21 cellular contexts compared by ENCODE assay signal in the genomic region with DNA sequence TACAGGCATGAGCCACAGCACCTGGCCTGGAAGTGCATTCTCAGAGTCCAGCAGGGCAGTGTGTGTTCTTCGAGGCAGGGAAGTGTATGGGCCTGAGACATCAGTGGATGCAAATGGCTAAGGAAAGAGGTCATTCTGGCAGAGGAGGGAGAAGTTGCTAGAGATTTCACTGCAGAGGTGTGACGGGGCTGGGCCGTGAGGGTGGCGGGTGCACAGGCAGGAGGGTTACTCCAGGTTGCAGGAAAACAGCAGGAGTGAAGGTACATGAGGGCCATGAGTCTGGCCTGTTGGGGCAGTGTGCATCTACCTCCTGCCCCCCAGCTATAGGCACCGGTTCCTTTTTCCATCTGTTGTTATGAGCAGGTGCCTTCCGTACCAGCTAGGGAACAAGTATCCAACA. TPM values are rescaled to one million over a fixed set of nuclear protein-coding genes. Genes with fewer than 3 reads are reported as not detected.
A peak's percentile ranks its signal among the peaks of the same experiment; 100 is the strongest.
DNase-seq lines count a peak whose midpoint lies in the region; ATAC-seq and TF ChIP-seq lines count a peak whose summit lies in the region.
"Had no signal": no experiment of that assay in that cellular context is flagged by ENCODE, and none has a peak within 500 bp of the region (broad histone marks: within the 10 kb centered on the region; RNA-seq: fewer than 3 reads in every experiment).

No MANE protein-coding gene starts in this region.

- H3K9me3 ChIP-seq in esophagus muscularis mucosa (no peaks in the 10 kb centered on the region), vagina (no peaks in the 10 kb centered on the region)
- H3K9me3 ChIP-seq: neutrophil had no signal

- POLR2A ChIA-PET in activated B cell treated with CpG ODN at 0.5 μM for 24 hours (lab: Charles Lee) = interaction anchor here (0.6 kb wide), 1 partner anchor 1918 kb away, joined by 3 read pairs; no protein-coding TSS in a partner anchor

- ATAC-seq in activated B cell treated with CpG ODN at 0.5 μM for 24 hours (ENCODE audit: low read depth) = no peak
- no peak for ATAC-seq in stimulated activated effector memory CD8-positive, alpha-beta T cell treated with anti-CD3 and anti-CD28 coated beads, Interleukin-12 subunit alpha, Interleukin-12 subunit beta, amount 100 ng/mL, for 72 hours

- WGBS in mesendoderm (ENCODE audit: extremely low coverage, insufficient coverage, low lambda C conversion rate) = no CpG with 5 or more reads among the region's 6 CpGs
- 87% methylated on average over 6 of the region's 6 CpGs for WGBS in esophagus muscularis mucosa

- H3K27ac ChIP-seq in mesendoderm (ENCODE audit: low read depth, low read length) (peak overlapping the region; percentile 2), esophagus muscularis mucosa (replicated peaks in 1 of 4) (no peak overlapping the region), vagina (no peak overlapping the region)
- H3K27ac ChIP-seq: neutrophil had no signal

- no peak overlapping the region for H2BK120ac ChIP-seq in mesendoderm (ENCODE audit: low read depth, low read length)

- H3K4me2 ChIP-seq in mesendoderm (ENCODE audit: low read length) = no peak overlapping the region
- H3K4me2 ChIP-seq: smooth muscle cell had no signal

- H3K23ac ChIP-seq in mesendoderm (ENCODE audit: low read length) = no peak overlapping the region

- H3K36me3 ChIP-seq in mesendoderm (ENCODE audit: control insufficient read depth, insufficient read depth, low read length) = no peaks in the 10 kb centered on the region
- no peaks in the 10 kb centered on the region for H3K36me3 ChIP-seq in esophagus muscularis mucosa
- H3K36me3 ChIP-seq in vagina = no peaks in the 10 kb centered on the region
- H3K36me3 ChIP-seq: neutrophil had no signal

- H4K8ac ChIP-seq in mesendoderm (ENCODE audit: low read depth, low read length) = no peak overlapping the region

- H3K4me1 ChIP-seq in mesendoderm (ENCODE audit: control insufficient read depth, low read depth, low read length) = no peaks in the 10 kb centered on the region
- H3K4me1 ChIP-seq in esophagus muscularis mucosa = no peaks in the 10 kb centered on the region
- no peaks in the 10 kb centered on the region for H3K4me1 ChIP-seq in vagina

- H3K27me3 Mint-ChIP-seq in activated naive CD4-positive, alpha-beta T cell treated with anti-CD3 and anti-CD28 coated beads, Interleukin-2, amount 10 ng/mL, durations not matched to agents 7 days and 5 days = peaks cover 32% of the 10 kb centered on the region
- peaks cover 4% of the 10 kb centered on the region for H3K27me3 Mint-ChIP-seq in activated B cell treated with CpG ODN at 0.5 μM for 24 hours
- H3K27me3 Mint-ChIP-seq: type B pancreatic cell had no signal

- no peaks in the 10 kb centered on the region for H3K9me3 Mint-ChIP-seq in activated naive CD4-positive, alpha-beta T cell treated with anti-CD3 and anti-CD28 coated beads, Interleukin-2, amount 10 ng/mL, durations not matched to agents 7 days and 5 days
- H3K9me3 Mint-ChIP-seq in activated B cell treated with CpG ODN at 0.5 μM for 24 hours = no peaks in the 10 kb centered on the region
- H3K9me3 Mint-ChIP-seq in stimulated activated effector memory CD8-positive, alpha-beta T cell treated with anti-CD3 and anti-CD28 coated beads, Interleukin-12 subunit alpha, Interleukin-12 subunit beta, amount 100 ng/mL, for 72 hours = no peaks in the 10 kb centered on the region
- H3K9me3 Mint-ChIP-seq: type B pancreatic cell had no signal

- no peak overlapping the region for H4K5ac ChIP-seq in mesendoderm (ENCODE audit: low read length)

- H3K9ac ChIP-seq in mesendoderm (ENCODE audit: low read length) = no peak overlapping the region

- no peak overlapping the region for H2AK5ac ChIP-seq in mesendoderm (ENCODE audit: low read length)

- TF ChIP-seq EP300 in esophagus muscularis mucosa (IDR thresholded peaks at IDR 0.05) = no peak

- peak overlapping the region; percentile 60 for H3K56ac ChIP-seq in mesendoderm (ENCODE audit: low read length)

- intact Hi-C loops in activated B cell treated with CpG ODN at 0.5 μM for 24 hours (cut with micrococcal nuclease) = loop anchor here (1.0 to 5.0 kb wide), 3 partner anchors 19 to 70 kb away; a partner anchor contains a TSS
- intact Hi-C loops in esophagus muscularis mucosa (cut with DNase I) = no loop called here
- intact Hi-C loops in vagina (cut with DNase I) = no loop called here

- no peak overlapping the region for H3K4me3 Mint-ChIP-seq in activated naive CD4-positive, alpha-beta T cell treated with anti-CD3 and anti-CD28 coated beads, Interleukin-2, amount 10 ng/mL, durations not matched to agents 7 days and 5 days
- peak overlapping the region; percentile 44 for H3K4me3 Mint-ChIP-seq in activated B cell treated with CpG ODN at 0.5 μM for 24 hours
- no peak overlapping the region for H3K4me3 Mint-ChIP-seq in stimulated activated effector memory CD8-positive, alpha-beta T cell treated with anti-CD3 and anti-CD28 coated beads, Interleukin-12 subunit alpha, Interleukin-12 subunit beta, amount 100 ng/mL, for 72 hours
- H3K4me3 Mint-ChIP-seq: type B pancreatic cell had no signal

- TF ChIP-seq CTCF in activated B cell treated with CpG ODN at 0.5 μM for 24 hours (IDR thresholded peaks at IDR 0.05) (no peak), esophagus muscularis mucosa (IDR thresholded peaks at IDR 0.05) (no peak), vagina (IDR thresholded peaks at IDR 0.05) (no peak)

- no peak overlapping the region for H3K4ac ChIP-seq in mesendoderm (ENCODE audit: low read depth, low read length)

- TF ChIP-seq POLR2A in esophagus muscularis mucosa (IDR thresholded peaks at IDR 0.05; ENCODE audit: low read depth) (no peak), vagina (IDR thresholded peaks at IDR 0.05) (no peak)

- H2BK5ac ChIP-seq in mesendoderm (ENCODE audit: low read length) = no peak overlapping the region

- CTCF ChIA-PET in activated naive CD4-positive, alpha-beta T cell treated with anti-CD3 and anti-CD28 coated beads, Interleukin-2, amount 10 ng/mL, durations not matched to agents 7 days and 5 days (lab: Charles Lee) = interaction anchor here (1.5 to 1.6 kb wide), 2 partner anchors 19 to 20 kb away, joined by 4 to 6 read pairs; no protein-coding TSS in a partner anchor
- CTCF ChIA-PET in activated B cell treated with CpG ODN at 0.5 μM for 24 hours (lab: Charles Lee) = interaction anchor here (0.9 to 1.8 kb wide), 4 partner anchors 19 to 49 kb away, joined by 3 to 8 read pairs (median 6); no protein-coding TSS in a partner anchor

- H3K4me3 ChIP-seq in mesendoderm (ENCODE audit: low read length) = no peak overlapping the region
- H3K4me3 ChIP-seq in esophagus muscularis mucosa = no peak overlapping the region
- no peak overlapping the region for H3K4me3 ChIP-seq in vagina
- H3K4me3 ChIP-seq: smooth muscle cell had no signal

- no peak overlapping the region for H2BK15ac ChIP-seq in mesendoderm (replicated peaks; ENCODE audit: low read depth)

- H3K27me3 ChIP-seq in mesendoderm (ENCODE audit: insufficient read depth, low read length, poor library complexity) (no peaks in the 10 kb centered on the region), esophagus muscularis mucosa (peaks cover 0 to 80% (median 0%) of the 10 kb centered on the region in 4 donors), vagina (no peaks in the 10 kb centered on the region)

- H3K4me1 Mint-ChIP-seq in activated naive CD4-positive, alpha-beta T cell treated with anti-CD3 and anti-CD28 coated beads, Interleukin-2, amount 10 ng/mL, durations not matched to agents 7 days and 5 days = peaks cover 19% of the 10 kb centered on the region
- peaks cover 36% of the 10 kb centered on the region for H3K4me1 Mint-ChIP-seq in activated B cell treated with CpG ODN at 0.5 μM for 24 hours
- peaks cover 14% of the 10 kb centered on the region for H3K4me1 Mint-ChIP-seq in stimulated activated effector memory CD8-positive, alpha-beta T cell treated with anti-CD3 and anti-CD28 coated beads, Interleukin-12 subunit alpha, Interleukin-12 subunit beta, amount 100 ng/mL, for 72 hours

- peak overlapping the region; percentile 79 for H3K27ac Mint-ChIP-seq in activated naive CD4-positive, alpha-beta T cell treated with anti-CD3 and anti-CD28 coated beads, Interleukin-2, amount 10 ng/mL, durations not matched to agents 7 days and 5 days
- no peak overlapping the region for H3K27ac Mint-ChIP-seq in activated B cell treated with CpG ODN at 0.5 μM for 24 hours
- peak overlapping the region; percentile 36 for H3K27ac Mint-ChIP-seq in stimulated activated effector memory CD8-positive, alpha-beta T cell treated with anti-CD3 and anti-CD28 coated beads, Interleukin-12 subunit alpha, Interleukin-12 subunit beta, amount 100 ng/mL, for 72 hours
- H3K27ac Mint-ChIP-seq: type B pancreatic cell had no signal

- no peak overlapping the region for H3K18ac ChIP-seq in mesendoderm (ENCODE audit: low read length)

- DNase-seq in activated naive CD4-positive, alpha-beta T cell treated with anti-CD3 and anti-CD28 coated beads, Interleukin-2, amount 10 ng/mL, durations not matched to agents 7 days and 5 days = no peak
- no peak for DNase-seq in activated naive CD4-positive, alpha-beta T cell treated with anti-CD3 and anti-CD28 coated beads, Interleukin-2, amount 50 U/mL, for 16 hours
- DNase-seq in activated B cell treated with CpG ODN at 0.5 μM for 24 hours (no peak), mesendoderm (no peak), esophagus muscularis mucosa (ENCODE audit: extremely low spot score) (no peak), foreskin melanocyte (no peak), vagina (ENCODE audit: extremely low spot score in 2 of 2) (no peak)
- DNase-seq in stimulated activated effector memory CD8-positive, alpha-beta T cell treated with anti-CD3 and anti-CD28 coated beads, Interleukin-12 subunit alpha, Interleukin-12 subunit beta, amount 100 ng/mL, for 72 hours (ENCODE audit: low spot score in 2 of 2) = no peak
- DNase-seq: activated gamma-delta T cell, aorta, caudate nucleus, dermis blood vessel endothelial cell, H7, IMR-90, NCI-H1105, NCI-H2081 treated with DMSO at 0.1 percent for 48 hours, T-helper 2 cell had no signal

- no peaks in the 10 kb centered on the region for H3K79me2 ChIP-seq in mesendoderm (ENCODE audit: control insufficient read depth, insufficient read depth, low read length)

- peaks cover 4% of the 10 kb centered on the region for H3K79me1 ChIP-seq in mesendoderm (ENCODE audit: low read length)

- no peaks in the 10 kb centered on the region for H3K36me3 Mint-ChIP-seq in activated naive CD4-positive, alpha-beta T cell treated with anti-CD3 and anti-CD28 coated beads, Interleukin-2, amount 10 ng/mL, durations not matched to agents 7 days and 5 days
- no peaks in the 10 kb centered on the region for H3K36me3 Mint-ChIP-seq in activated B cell treated with CpG ODN at 0.5 μM for 24 hours (ENCODE audit: low read depth)
- no peaks in the 10 kb centered on the region for H3K36me3 Mint-ChIP-seq in stimulated activated effector memory CD8-positive, alpha-beta T cell treated with anti-CD3 and anti-CD28 coated beads, Interleukin-12 subunit alpha, Interleukin-12 subunit beta, amount 100 ng/mL, for 72 hours
- H3K36me3 Mint-ChIP-seq: type B pancreatic cell had no signal

RNA-seq across cellular contexts. Expression of a gene that starts 29.3 kb away (rescaled TPM):
- total RNA-seq in activated B cell treated with CpG ODN at 0.5 μM for 24 hours (not detected in 2 replicates), esophagus muscularis mucosa (not detected), vagina (not detected)
- polyA plus RNA-seq in mesendoderm (2013, experiment 1 of 2) = 38.5 TPM
- 40.8 TPM for polyA plus RNA-seq in mesendoderm (2013, experiment 2 of 2)
- total RNA-seq: A172, aorta, dermis blood vessel endothelial cell, IMR-90 had no signal
- polyA plus RNA-seq: aorta, IMR-90 had no signal
